Comparison of ENCODE assay signal across 11 cellular contexts in the genomic region with DNA sequence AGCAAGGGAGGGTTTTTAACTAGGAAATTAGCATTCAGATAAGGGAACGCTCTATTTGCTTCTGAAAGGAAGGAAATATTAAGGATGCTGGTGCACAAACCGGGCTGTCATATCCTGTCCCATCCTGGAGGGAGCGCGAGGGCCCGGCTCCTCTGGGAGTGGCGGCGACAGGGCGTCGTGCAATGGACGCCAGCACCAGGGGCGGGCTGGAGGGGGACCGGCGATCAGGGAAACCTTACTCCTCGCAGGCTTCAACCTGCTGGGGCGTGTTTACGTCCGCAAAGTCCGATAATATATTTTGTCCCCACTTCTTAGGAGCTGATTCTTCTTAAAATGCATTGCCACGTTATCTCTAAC.
A peak's percentile ranks its signal among the peaks of the same experiment; 100 is the strongest.
DNase-seq lines count a peak whose midpoint lies in the region; ATAC-seq and TF ChIP-seq lines count a peak whose summit lies in the region.
"Had no signal": no experiment of that assay in that cellular context is flagged by ENCODE, and none has a peak within 500 bp of the region (broad histone marks: within the 10 kb centered on the region; RNA-seq: fewer than 3 reads in every experiment).

No MANE protein-coding gene starts in this region.

- no peaks in the 10 kb centered on the region for H3K9me3 Mint-ChIP-seq in CD4-positive, alpha-beta T cell
- no peaks in the 10 kb centered on the region for H3K9me3 Mint-ChIP-seq in natural killer cell
- H3K9me3 Mint-ChIP-seq: activated naive CD4-positive, alpha-beta T cell treated with anti-CD3 and anti-CD28 coated beads, Interleukin-2, amount 50 U/mL, for 72 hours had no signal

- 6% methylated on average over 19 of the region's 19 CpGs for WGBS in HUES64

- H3K36me3 Mint-ChIP-seq in CD4-positive, alpha-beta T cell (ENCODE audit: low read depth): no peaks in the 10 kb centered on the region
- H3K36me3 Mint-ChIP-seq in natural killer cell: no peaks in the 10 kb centered on the region

- H3K4me3 Mint-ChIP-seq in CD4-positive, alpha-beta T cell: peak overlapping the region; percentile 76
- H3K4me3 Mint-ChIP-seq in natural killer cell: peak overlapping the region; percentile 76

- no peaks in the 10 kb centered on the region for H3K9me3 ChIP-seq in CD4-positive, alpha-beta T cell (ENCODE audit: control insufficient read depth, low read length)
- H3K9me3 ChIP-seq in HUES64 (ENCODE audit: insufficient read depth, low read depth, low read length): no peaks in the 10 kb centered on the region

- peak overlapping the region; percentile 40 for H3K4me3 ChIP-seq in HUES64 (ENCODE audit: low read length)

- H3K27ac ChIP-seq in CD4-positive, alpha-beta T cell (ENCODE audit: low read depth, low read length): no peak overlapping the region
- no peak overlapping the region for H3K27ac ChIP-seq in HUES64 (ENCODE audit: low read depth, low read length)

- TF ChIP-seq CTCF in CD4-positive, alpha-beta T cell (IDR thresholded peaks at IDR 0.05): no peak
- no peak for TF ChIP-seq CTCF in natural killer cell (IDR thresholded peaks at IDR 0.05)

- POLR2A ChIA-PET in CD4-positive, alpha-beta T cell (lab: Charles Lee): no interaction called here

- CTCF ChIA-PET in CD4-positive, alpha-beta T cell (lab: Charles Lee): no interaction called here

- no peaks in the 10 kb centered on the region for H3K36me3 ChIP-seq in HUES64 (ENCODE audit: insufficient read depth, low read length)

- ATAC-seq in CD4-positive, alpha-beta T cell (ENCODE audit: poor library complexity): no peak
- ATAC-seq in natural killer cell (peak in 1 of 3 donors; percentile 24), HG03520 (IDR thresholded peaks at IDR 0.05; ENCODE audit: unreplicated experiment) (no peak)

- H3K4me1 Mint-ChIP-seq in CD4-positive, alpha-beta T cell (ENCODE audit: low read depth): peaks cover 12% of the 10 kb centered on the region
- peaks cover 10 to 13% of the 10 kb centered on the region in 2 donors for H3K4me1 Mint-ChIP-seq in natural killer cell

- peaks cover 79% of the 10 kb centered on the region for H3K27me3 Mint-ChIP-seq in CD4-positive, alpha-beta T cell
- peaks cover 52 to 73% of the 10 kb centered on the region in 2 donors for H3K27me3 Mint-ChIP-seq in natural killer cell (ENCODE audit: low read depth in 2 of 2)

- H3K4me1 ChIP-seq in HUES64 (ENCODE audit: insufficient read depth, low read length): peaks cover 9% of the 10 kb centered on the region; the same call in 1 of the 2 replicates

- H3K27me3 ChIP-seq in CD4-positive, alpha-beta T cell (ENCODE audit: control insufficient read depth, insufficient read depth, low read length): peaks cover 56% of the 10 kb centered on the region
- H3K27me3 ChIP-seq in HUES64 (ENCODE audit: insufficient read depth, low read length): peaks cover 94% of the 10 kb centered on the region

- no peak overlapping the region for H3K27ac Mint-ChIP-seq in CD4-positive, alpha-beta T cell
- H3K27ac Mint-ChIP-seq in natural killer cell: no peak overlapping the region
- H3K27ac Mint-ChIP-seq: activated naive CD4-positive, alpha-beta T cell treated with anti-CD3 and anti-CD28 coated beads, Interleukin-2, amount 50 U/mL, for 72 hours had no signal

- in situ Hi-C loops in KBM-7 (cut with MboI; ENCODE audit: low pct_unique_long_range_greater_than_20kb, low sequenced_read_pairs): no loop called here

- no peak overlapping the region for H3K9ac ChIP-seq in HUES64 (ENCODE audit: low read depth, low read length)

- intact Hi-C loops in CD4-positive, alpha-beta T cell (cut with DNase I, micrococcal nuclease): no loop called here
- intact Hi-C loops in natural killer cell (cut with micrococcal nuclease): no loop called here

- DNase-seq in CD4-positive, alpha-beta T cell: no peak
- DNase-seq in ecto neural progenitor cell (ENCODE audit: low spot score): peak; percentile 78
- no peak for DNase-seq in natural killer cell
- DNase-seq in NCI-H128 (lab: John Stamatoyannopoulos, UW; ENCODE audit: unreplicated experiment): no peak
- no peak for DNase-seq in NCI-H526 (lab: John Stamatoyannopoulos, UW)
- no peak for DNase-seq in KBM-7
- DNase-seq: NCI-H187 treated with DMSO at 0.1 percent for 48 hours, SW 1271 had no signal
